Comparison of ENCODE assay signal across 9 cellular contexts in genomic region chr1:229452956-229453801, GRCh38. TPM values are rescaled to one million over a fixed set of nuclear protein-coding genes. Genes with fewer than 3 reads are reported as not detected.
DNase-seq lines count a peak whose midpoint lies in the region; ATAC-seq and TF ChIP-seq lines count a peak whose summit lies in the region.
"Had no signal": no experiment of that assay in that cellular context is flagged by ENCODE, and none has a peak within 500 bp of the region (broad histone marks: within the 10 kb centered on the region; RNA-seq: fewer than 3 reads in every experiment).

No MANE protein-coding gene starts in this region.

- H3K27me3 Mint-ChIP-seq in activated T-cell treated with anti-CD3 and anti-CD28 coated beads, Interleukin-2, amount 50 U/mL, for 4 hours (ENCODE audit: low read depth) = no peaks in the 10 kb centered on the region

- H3K4me1 ChIP-seq in suprapubic skin = no peaks in the 10 kb centered on the region

- no peak overlapping the region for H3K27ac ChIP-seq in suprapubic skin
- H3K27ac ChIP-seq: epithelial cell of prostate had no signal

- H3K36me3 Mint-ChIP-seq in activated T-cell treated with anti-CD3 and anti-CD28 coated beads, Interleukin-2, amount 50 U/mL, for 4 hours (ENCODE audit: insufficient read depth) = peaks cover 32% of the 10 kb centered on the region

- no peak for ATAC-seq in HG03469 (IDR thresholded peaks at IDR 0.05; ENCODE audit: unreplicated experiment)
- ATAC-seq in activated T-cell treated with anti-CD3 and anti-CD28 coated beads, Interleukin-2, amount 50 U/mL, for 4 hours = no peak

- H3K9me3 ChIP-seq in suprapubic skin = no peaks in the 10 kb centered on the region

- peak; percentile 73 for TF ChIP-seq CTCF in epithelial cell of proximal tubule (conservative IDR thresholded peaks at IDR 0.05; ENCODE audit: low read depth, low read length)
- peak; percentile 9 to 18 for TF ChIP-seq CTCF in suprapubic skin (IDR thresholded peaks at IDR 0.05)

- no peaks in the 10 kb centered on the region for H3K27me3 ChIP-seq in suprapubic skin

- H3K4me1 Mint-ChIP-seq in activated T-cell treated with anti-CD3 and anti-CD28 coated beads, Interleukin-2, amount 50 U/mL, for 4 hours (ENCODE audit: low read depth) = no peaks in the 10 kb centered on the region

- no peaks in the 10 kb centered on the region for H3K9me3 Mint-ChIP-seq in activated T-cell treated with anti-CD3 and anti-CD28 coated beads, Interleukin-2, amount 50 U/mL, for 4 hours

- peak; percentile 21 for DNase-seq in SIG-M5 treated with dmso at 0.1 percent for 504 hours (lab: John Stamatoyannopoulos, UW; ENCODE audit: unreplicated experiment)
- DNase-seq in SIG-M5 (lab: John Stamatoyannopoulos, UW) = no peak
- peak; percentile 37 for DNase-seq in NCI-H446 treated with DMSO at 0.1 percent for 48 hours (lab: John Stamatoyannopoulos, UW)
- no peak for DNase-seq in epithelial cell of proximal tubule (ENCODE audit: low read depth)
- no peak for DNase-seq in suprapubic skin (ENCODE audit: low spot score in 2 of 2)
- DNase-seq in activated CD4-positive, alpha-beta T cell treated with anti-CD3 and anti-CD28 coated beads for 1 hour = no peak
- no peak for DNase-seq in activated T-cell treated with anti-CD3 and anti-CD28 coated beads, Interleukin-2, amount 50 U/mL, for 4 hours

- H3K4me3 Mint-ChIP-seq in activated T-cell treated with anti-CD3 and anti-CD28 coated beads, Interleukin-2, amount 50 U/mL, for 4 hours = no peak overlapping the region

- no peak overlapping the region for H3K4me3 ChIP-seq in epithelial cell of proximal tubule (ENCODE audit: low read depth, low read length)
- no peak overlapping the region for H3K4me3 ChIP-seq in suprapubic skin

- TF ChIP-seq POLR2A in suprapubic skin (IDR thresholded peaks at IDR 0.05) = no peak

- TF ChIP-seq EP300 in suprapubic skin (IDR thresholded peaks at IDR 0.05) = no peak

- peaks cover 64% of the 10 kb centered on the region for H3K36me3 ChIP-seq in suprapubic skin

- WGBS in suprapubic skin = 77% methylated on average over 5 of the region's 5 CpGs

RNA-seq across cellular contexts. Expression of gene ACTA1, which starts 19.3 kb away (rescaled TPM):
- total RNA-seq in epithelial cell of proximal tubule = 0.14 TPM in 1 of 2 replicates, not detected in the other
- total RNA-seq in suprapubic skin = 1 to 10 TPM in 3 of 4 donors, under 1 TPM in 1; 0.59 to 2.6 (median 1.7) TPM
- total RNA-seq in activated T-cell treated with anti-CD3 and anti-CD28 coated beads, Interleukin-2, amount 50 U/mL, for 4 hours = not detected

RNA-seq across cellular contexts. Expression of gene NUP133, which starts 55.0 kb away (rescaled TPM):
- total RNA-seq in epithelial cell of proximal tubule = 34.9 and 41.1 TPM in 2 replicates
- 10 to 100 TPM; 26.6 to 58.1 (median 38.8) TPM for total RNA-seq in suprapubic skin
- total RNA-seq in activated T-cell treated with anti-CD3 and anti-CD28 coated beads, Interleukin-2, amount 50 U/mL, for 4 hours = 10 to 100 TPM; 49.8 to 62.5 (median 56.7) TPM

Comparison
In these comparisons a context has a peak if more than half of its experiments do, and no peak if none do; other contexts are left out.
1. DNase-seq: peak in SIG-M5 treated with dmso at 0.1 percent for 504 hours (single experiment) and NCI-H446 treated with DMSO at 0.1 percent for 48 hours (single experiment); none in SIG-M5 (single experiment), epithelial cell of proximal tubule (single experiment), suprapubic skin (0 of 2), activated CD4-positive, alpha-beta T cell treated with anti-CD3 and anti-CD28 coated beads for 1 hour (single experiment) and activated T-cell treated with anti-CD3 and anti-CD28 coated beads, Interleukin-2, amount 50 U/mL, for 4 hours (single experiment).